10 cellular contexts compared by ENCODE assay signal in the genomic region with DNA sequence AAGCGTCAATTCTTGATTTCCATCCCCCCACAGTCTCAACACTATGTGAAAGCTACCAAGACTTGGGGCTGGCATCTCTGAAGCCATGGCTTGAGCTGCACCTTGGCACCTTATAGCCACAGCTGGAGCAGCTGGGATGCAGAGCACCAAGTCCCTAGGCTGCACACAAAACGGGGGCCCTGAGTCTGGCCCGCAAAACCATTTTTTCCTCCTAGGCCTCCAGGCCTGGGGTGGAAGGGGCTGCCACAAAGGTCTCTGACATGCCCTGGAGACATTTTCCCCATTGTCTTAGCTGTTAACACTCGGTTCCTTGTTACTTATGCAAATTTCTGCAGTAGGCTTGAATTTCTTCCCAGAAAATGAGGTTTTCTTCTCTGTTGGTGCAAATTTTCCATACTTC.
"Had no signal": no experiment of that assay in that cellular context is flagged by ENCODE, and none has a peak within 500 bp of the region (broad histone marks: within the 10 kb centered on the region; RNA-seq: fewer than 3 reads in every experiment).

No MANE protein-coding gene starts in this region.

- DNase-seq: IMR-90, Karpas-422, Kasumi-1, KBM-7, KG1 had no signal

- H3K4me2 ChIP-seq: KMS-11 had no signal

- ATAC-seq: HepG2 had no signal

- H3K27ac ChIP-seq: HL-60, KMS-11 had no signal

- H3K27ac Mint-ChIP-seq: IgD-negative memory B cell had no signal

- H3K36me3 Mint-ChIP-seq: IgD-negative memory B cell had no signal

- H3K4me3 Mint-ChIP-seq: IgD-negative memory B cell had no signal

- H3K9ac ChIP-seq: KMS-11 had no signal

- FAIRE-seq: HepG2, HTR-8/SVneo had no signal

- H3K4me1 Mint-ChIP-seq: IgD-negative memory B cell had no signal

- H3K27me3 Mint-ChIP-seq: IgD-negative memory B cell had no signal
